19 cellular contexts compared by ENCODE assay signal in the genomic region with DNA sequence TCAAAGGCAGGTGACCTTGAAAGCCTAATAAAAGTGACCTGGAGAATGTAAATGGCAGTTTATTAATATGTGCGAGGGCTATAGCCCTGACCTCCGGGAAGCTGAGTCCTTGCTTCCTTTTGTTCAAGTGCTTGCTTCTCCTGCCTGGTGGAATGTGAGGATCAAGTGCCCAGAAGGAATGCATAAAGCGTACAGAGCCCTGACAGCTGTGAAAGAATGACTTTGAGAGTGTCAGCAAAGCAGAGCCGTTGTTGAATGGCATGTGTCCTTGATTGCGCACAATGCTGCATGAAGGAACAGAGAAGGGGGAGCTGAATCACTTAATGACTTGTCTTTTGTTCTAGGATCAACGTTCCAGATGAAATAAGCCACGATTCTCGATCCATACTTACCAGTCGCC.
"Had no signal": no experiment of that assay in that cellular context is flagged by ENCODE, and none has a peak within 500 bp of the region (broad histone marks: within the 10 kb centered on the region; RNA-seq: fewer than 3 reads in every experiment).

No MANE protein-coding gene starts in this region.

- H3K4me3 Mint-ChIP-seq: activated naive CD8-positive, alpha-beta T cell treated with anti-CD3 and anti-CD28 coated beads, Interleukin-2, amount 10 ng/mL, durations not matched to agents 7 days and 5 days; endodermal cell; T-cell; type B pancreatic cell had no signal

- H3K27ac ChIP-seq: breast epithelium, SK-N-MC had no signal

- H3K27me3 ChIP-seq: breast epithelium, dorsolateral prefrontal cortex had no signal

- H3K4me3 ChIP-seq: breast epithelium, dorsolateral prefrontal cortex, SK-N-MC had no signal

- H3K36me3 Mint-ChIP-seq: activated naive CD8-positive, alpha-beta T cell treated with anti-CD3 and anti-CD28 coated beads, Interleukin-2, amount 10 ng/mL, durations not matched to agents 7 days and 5 days; T-cell; type B pancreatic cell had no signal

- H3K27me3 Mint-ChIP-seq: activated naive CD8-positive, alpha-beta T cell treated with anti-CD3 and anti-CD28 coated beads, Interleukin-2, amount 10 ng/mL, durations not matched to agents 7 days and 5 days; type B pancreatic cell had no signal

- ATAC-seq: T-cell had no signal

- H3K9me3 Mint-ChIP-seq: activated naive CD8-positive, alpha-beta T cell treated with anti-CD3 and anti-CD28 coated beads, Interleukin-2, amount 10 ng/mL, durations not matched to agents 7 days and 5 days; endodermal cell; T-cell; type B pancreatic cell had no signal

- H3K4me1 Mint-ChIP-seq: activated naive CD8-positive, alpha-beta T cell treated with anti-CD3 and anti-CD28 coated beads, Interleukin-2, amount 10 ng/mL, durations not matched to agents 7 days and 5 days; T-cell had no signal

- H3K9me3 ChIP-seq: breast epithelium had no signal

- H3K36me3 ChIP-seq: breast epithelium had no signal

- DNase-seq: activated CD4-positive, alpha-beta T cell treated with anti-CD3 and anti-CD28 coated beads for 1 hour; activated CD4-positive, alpha-beta T cell treated with anti-CD3 and anti-CD28 coated beads, Interleukin-2, amount 50 U/mL, for 4 hours; activated naive CD4-positive, alpha-beta T cell; activated naive CD8-positive, alpha-beta T cell treated with anti-CD3 and anti-CD28 coated beads, Interleukin-2, amount 10 ng/mL, durations not matched to agents 7 days and 5 days; activated T-cell treated with anti-CD3 and anti-CD28 coated beads for 4 hours; endodermal cell; erythroblast; posterior cingulate gyrus; small intestine; stimulated activated CD4-positive, alpha-beta T cell treated with anti-CD3 and anti-CD28 coated beads, Interleukin-4, amount 100 ng/mL, for 4 hours; stimulated activated CD8-positive, alpha-beta memory T cell treated with anti-CD3 and anti-CD28 coated beads, Interleukin-4, amount 100 ng/mL, for 48 hours; stimulated activated naive CD4-positive, alpha-beta T cell treated with Interleukin-2 at 50 U/mL for 16 hours; substantia nigra; T-cell; T1000 had no signal

- H3K27ac Mint-ChIP-seq: activated naive CD8-positive, alpha-beta T cell treated with anti-CD3 and anti-CD28 coated beads, Interleukin-2, amount 10 ng/mL, durations not matched to agents 7 days and 5 days; endodermal cell; T-cell; type B pancreatic cell had no signal

- H3K4me1 ChIP-seq: breast epithelium had no signal
